In the genomic region with DNA sequence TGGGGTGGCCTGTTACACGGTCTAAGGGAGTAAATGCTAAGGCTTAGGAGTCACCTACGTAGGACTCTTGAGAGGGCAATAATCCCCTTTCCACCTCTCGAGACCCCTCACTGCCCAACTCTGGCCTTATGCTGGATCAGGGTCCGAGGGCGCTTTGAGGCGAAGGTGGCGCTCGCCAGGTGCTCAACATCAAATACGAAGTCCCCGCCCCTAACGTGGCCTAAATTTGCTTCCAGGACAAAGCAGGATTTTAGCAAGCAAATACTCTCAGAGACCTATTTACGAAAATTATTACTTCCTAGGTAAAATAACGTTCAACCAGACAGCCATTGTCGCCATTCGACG, we compare ENCODE assay signal across 8 cellular contexts. TPM values are rescaled to one million over a fixed set of nuclear protein-coding genes. Genes with fewer than 3 reads are reported as not detected.
DNase-seq lines count a peak whose midpoint lies in the region; ATAC-seq and TF ChIP-seq lines count a peak whose summit lies in the region.
"Had no signal": no experiment of that assay in that cellular context is flagged by ENCODE, and none has a peak within 500 bp of the region (broad histone marks: within the 10 kb centered on the region; RNA-seq: fewer than 3 reads in every experiment).

No MANE protein-coding gene starts in this region.

- H3K27ac Mint-ChIP-seq in WTC11, result peak overlapping the region; percentile 92

- peaks cover 18% of the 10 kb centered on the region for H4K20me1 ChIP-seq in hepatocyte (ENCODE audit: insufficient read depth, poor library complexity, severe bottlenecking)

- H3K27me3 Mint-ChIP-seq in WTC11 (ENCODE audit: low read depth), result peaks cover 21% of the 10 kb centered on the region

- no peaks in the 10 kb centered on the region for H3K9me3 ChIP-seq in HEK293 (ENCODE audit: control insufficient read depth, insufficient read depth, low read depth, low read length)
- H3K9me3 ChIP-seq in hepatocyte (ENCODE audit: low read depth), result no peaks in the 10 kb centered on the region
- no peaks in the 10 kb centered on the region for H3K9me3 ChIP-seq in spleen

- TF ChIP-seq CTCF in HEK293 (tag by site-specific recombination; IDR thresholded peaks at IDR 0.05) (no peak; the same call in 1 of the 2 replicates), WTC11 (IDR thresholded peaks at IDR 0.05) (no peak), hepatocyte (IDR thresholded peaks at IDR 0.05; ENCODE audit: poor library complexity) (peak; percentile 11), spleen (IDR thresholded peaks at IDR 0.05 in 8 of 11, conservative IDR thresholded peaks at IDR 0.05 in 3 of 11) (no peak)

- H3K4me3 ChIP-seq in HEK293 (ENCODE audit: low read depth, low read length) (peak overlapping the region; percentile 45), hepatocyte (peak overlapping the region; percentile 46), spleen (peak overlapping the region; percentile 64 to 86 (median 82))

- H3K9me2 ChIP-seq in hepatocyte (replicated peaks; ENCODE audit: insufficient read depth), result no peaks in the 10 kb centered on the region

- peak overlapping the region; percentile 88 for H3K27ac ChIP-seq in HEK293 (ENCODE audit: extremely low read depth, low read depth, low read length)
- H3K27ac ChIP-seq in hepatocyte, result peak overlapping the region; percentile 92
- peak overlapping the region; percentile 97 to 100 (median 98) for H3K27ac ChIP-seq in spleen

- DNase-seq in WTC11 (ENCODE audit: low spot score), result no peak
- no peak for DNase-seq in hepatocyte (ENCODE audit: low spot score)
- no peak for DNase-seq in spleen
- DNase-seq in posterior vena cava (ENCODE audit: low spot score), result no peak

- H2AFZ ChIP-seq in hepatocyte, result peak overlapping the region; percentile 68

- H3K4me3 Mint-ChIP-seq in WTC11, result peak overlapping the region; percentile 97

- 3% methylated on average over 16 of the region's 16 CpGs for whole genome bisulfite sequencing in hepatocyte (ENCODE audit: low lambda C conversion rate, missing lambda C conversion rate)
- 0 to 1% (median 0%) methylated on average over 16 of the region's 16 CpGs for WGBS in spleen, 5 donors

- H3K4me1 ChIP-seq in HEK293 (ENCODE audit: control insufficient read depth, insufficient read depth, low read length) (peaks cover 26% of the 10 kb centered on the region), hepatocyte (ENCODE audit: insufficient read depth) (peaks cover 18% of the 10 kb centered on the region), spleen (peaks cover 21 to 58% (median 48%) of the 10 kb centered on the region in 6 donors)

- POLR2A ChIA-PET in HEK293 (lab: Yijun Ruan, JAX) (interaction anchor here (0.7 to 2.5 kb wide), 20 partner anchors 9 to 465 kb away, joined by 3 to 24 read pairs (median 4); a partner anchor contains a TSS), WTC11 (lab: Charles Lee) (interaction anchor here (0.7 to 2.6 kb wide), 4 partner anchors 10 to 112 kb away, joined by 3 to 20 read pairs (median 4); a partner anchor contains a TSS)

- no peak for ATAC-seq in WTC11
- no peak for ATAC-seq in GM21825 (IDR thresholded peaks at IDR 0.05; ENCODE audit: unreplicated experiment)
- ATAC-seq in HG02610 (IDR thresholded peaks at IDR 0.05; ENCODE audit: unreplicated experiment), result no peak

- TF ChIP-seq POLR2A in spleen (IDR thresholded peaks at IDR 0.05), result no peak

- intact Hi-C loops in spleen (cut with DNase I; ENCODE audit: low total_unique reads), result no loop called here
- intact Hi-C loops in posterior vena cava (cut with DNase I), result no loop called here

- H3K4me2 ChIP-seq in hepatocyte, result peak overlapping the region; percentile 79

- H3K9me3 Mint-ChIP-seq in WTC11, result no peaks in the 10 kb centered on the region

- H3K27me3 ChIP-seq in hepatocyte, result no peaks in the 10 kb centered on the region
- H3K27me3 ChIP-seq in spleen (replicated peaks in 1 of 7), result no peaks in the 10 kb centered on the region

- peaks cover 40% of the 10 kb centered on the region for H3K79me2 ChIP-seq in hepatocyte

- CTCF ChIA-PET in HEK293 (lab: Yijun Ruan, JAX), result interaction anchor here (0.7 to 2.5 kb wide), 5 partner anchors 43 to 404 kb away, joined by 3 to 11 read pairs (median 4); a partner anchor contains a TSS
- CTCF ChIA-PET in WTC11 (lab: Charles Lee), result interaction anchor here (0.6 to 2.8 kb wide), 8 partner anchors 14 to 253 kb away, joined by 3 to 22 read pairs (median 4); no protein-coding TSS in a partner anchor

- H3K36me3 ChIP-seq in HEK293 (ENCODE audit: control insufficient read depth in 2 of 2, insufficient read depth in 1 of 2, low read length in 2 of 2) (no peaks in the 10 kb centered on the region), hepatocyte (replicated peaks; ENCODE audit: insufficient read depth, low read depth) (no peaks in the 10 kb centered on the region), spleen (peaks cover 0 to 9% (median 0%) of the 10 kb centered on the region in 6 donors)

- H3K36me3 Mint-ChIP-seq in WTC11, result no peaks in the 10 kb centered on the region; the same call in 1 of the 2 replicates

- H3K4me1 Mint-ChIP-seq in WTC11, result peaks cover 41% of the 10 kb centered on the region

TF ChIP-seq in HEK293, 187 proteins besides CTCF, POLR2A, EP300 and RAD21 (continues in another document):
- TF ChIP-seq TRIM28 (IDR thresholded peaks at IDR 0.05; ENCODE audit: borderline replicate concordance, low read length) (peak; percentile 20; the same call in 1 of the 2 replicates), ZNF777 (tag by site-specific recombination; IDR thresholded peaks at IDR 0.05; ENCODE audit: borderline replicate concordance) (no peak), KLF9 (tag by site-specific recombination; IDR thresholded peaks at IDR 0.05; ENCODE audit: low read depth) (peak; percentile 24; the same call in 1 of the 2 replicates), KLF8 (tag by site-specific recombination; IDR thresholded peaks at IDR 0.05) (0 out of 2 replicates have a peak, but pooled peaks have one; percentile 8), GLIS2 (tag by site-specific recombination; IDR thresholded peaks at IDR 0.05) (no peak), ZNF223 (tag by site-specific recombination; IDR thresholded peaks at IDR 0.05) (no peak), MEIS1 (CRISPR knock-in tag; IDR thresholded peaks at IDR 0.05; ENCODE audit: borderline replicate concordance) (no peak)
- TF ChIP-seq, protein P1, sequence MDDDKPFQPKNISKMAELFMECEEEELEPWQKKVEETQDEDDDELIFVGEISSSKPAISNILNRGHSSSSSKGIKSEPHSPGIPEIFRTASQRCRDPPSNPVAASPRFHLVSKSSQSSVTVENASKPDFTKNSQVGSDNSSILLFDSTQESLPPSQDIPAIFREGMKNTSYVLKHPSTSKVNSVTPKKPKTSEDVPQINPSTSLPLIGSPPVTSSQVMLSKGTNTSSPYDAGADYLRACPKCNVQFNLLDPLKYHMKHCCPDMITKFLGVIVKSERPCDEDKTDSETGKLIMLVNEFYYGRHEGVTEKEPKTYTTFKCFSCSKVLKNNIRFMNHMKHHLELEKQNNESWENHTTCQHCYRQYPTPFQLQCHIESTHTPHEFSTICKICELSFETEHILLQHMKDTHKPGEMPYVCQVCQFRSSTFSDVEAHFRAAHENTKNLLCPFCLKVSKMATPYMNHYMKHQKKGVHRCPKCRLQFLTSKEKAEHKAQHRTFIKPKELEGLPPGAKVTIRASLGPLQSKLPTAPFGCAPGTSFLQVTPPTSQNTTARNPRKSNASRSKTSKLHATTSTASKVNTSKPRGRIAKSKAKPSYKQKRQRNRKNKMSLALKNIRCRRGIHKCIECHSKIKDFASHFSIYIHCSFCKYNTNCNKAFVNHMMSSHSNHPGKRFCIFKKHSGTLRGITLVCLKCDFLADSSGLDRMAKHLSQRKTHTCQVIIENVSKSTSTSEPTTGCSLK (tag by site-specific recombination; IDR thresholded peaks at IDR 0.05), result no peak

TF ChIP-seq in WTC11, 78 proteins besides CTCF, POLR2A, EP300 and RAD21 (continues in another document):
- TF ChIP-seq ZNF416 (CRISPR knock-in tag; IDR thresholded peaks at IDR 0.05) (no peak), TP53 (CRISPR knock-in tag; IDR thresholded peaks at IDR 0.05) (no peak), PRRX2 (CRISPR knock-in tag; IDR thresholded peaks at IDR 0.05) (0 out of 2 replicates have a peak, but pooled peaks have one; percentile 47), JUN (CRISPR knock-in tag; IDR thresholded peaks at IDR 0.05) (no peak)
- TF ChIP-seq, protein P2, sequence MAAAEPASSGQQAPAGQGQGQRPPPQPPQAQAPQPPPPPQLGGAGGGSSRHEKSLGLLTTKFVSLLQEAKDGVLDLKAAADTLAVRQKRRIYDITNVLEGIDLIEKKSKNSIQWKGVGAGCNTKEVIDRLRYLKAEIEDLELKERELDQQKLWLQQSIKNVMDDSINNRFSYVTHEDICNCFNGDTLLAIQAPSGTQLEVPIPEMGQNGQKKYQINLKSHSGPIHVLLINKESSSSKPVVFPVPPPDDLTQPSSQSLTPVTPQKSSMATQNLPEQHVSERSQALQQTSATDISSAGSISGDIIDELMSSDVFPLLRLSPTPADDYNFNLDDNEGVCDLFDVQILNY (CRISPR knock-in tag; IDR thresholded peaks at IDR 0.05), result peak; percentile 6; the same call in 1 of the 2 replicates
- TF ChIP-seq, protein P3, sequence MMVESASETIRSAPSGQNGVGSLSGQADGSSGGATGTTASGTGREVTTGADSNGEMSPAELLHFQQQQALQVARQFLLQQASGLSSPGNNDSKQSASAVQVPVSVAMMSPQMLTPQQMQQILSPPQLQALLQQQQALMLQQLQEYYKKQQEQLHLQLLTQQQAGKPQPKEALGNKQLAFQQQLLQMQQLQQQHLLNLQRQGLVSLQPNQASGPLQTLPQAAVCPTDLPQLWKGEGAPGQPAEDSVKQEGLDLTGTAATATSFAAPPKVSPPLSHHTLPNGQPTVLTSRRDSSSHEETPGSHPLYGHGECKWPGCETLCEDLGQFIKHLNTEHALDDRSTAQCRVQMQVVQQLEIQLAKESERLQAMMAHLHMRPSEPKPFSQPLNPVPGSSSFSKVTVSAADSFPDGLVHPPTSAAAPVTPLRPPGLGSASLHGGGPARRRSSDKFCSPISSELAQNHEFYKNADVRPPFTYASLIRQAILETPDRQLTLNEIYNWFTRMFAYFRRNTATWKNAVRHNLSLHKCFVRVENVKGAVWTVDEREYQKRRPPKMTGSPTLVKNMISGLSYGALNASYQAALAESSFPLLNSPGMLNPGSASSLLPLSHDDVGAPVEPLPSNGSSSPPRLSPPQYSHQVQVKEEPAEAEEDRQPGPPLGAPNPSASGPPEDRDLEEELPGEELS (CRISPR knock-in tag; IDR thresholded peaks at IDR 0.05), result no peak

RNA-seq across cellular contexts. Expression of a gene that starts 0.4 kb away (rescaled TPM):
- total RNA-seq in WTC11 (2021) (27.7 to 33.0 TPM (median 30.5 TPM) in 3 replicates), hepatocyte (37.2 and 42.3 TPM in 2 replicates), spleen (10 to 100 TPM; 44.6 to 64.3 (median 50.2) TPM), posterior vena cava (10 to 100 TPM; 36.0 to 37.0 TPM)
- polyA plus RNA-seq in hepatocyte (27.2 and 29.3 TPM in 2 replicates), spleen (10 to 100 TPM; 22.6 to 48.0 (median 25.4) TPM)

RNA-seq across cellular contexts. Expression of a gene that starts 50.3 kb away (rescaled TPM):
- total RNA-seq in WTC11 (2021) (0.32 to 0.53 TPM (median 0.35 TPM) in 3 replicates), hepatocyte (2.6 and 3.6 TPM in 2 replicates), spleen (under 1 TPM in 1 of 7 donors, not detected in 6; 0.29 TPM), posterior vena cava (not detected)
- polyA plus RNA-seq in hepatocyte (1.2 and 1.5 TPM in 2 replicates), spleen (under 1 TPM in 1 of 3 donors, not detected in 2; 0.13 TPM)
- total RNA-seq: SK-MEL-5 had no signal

RNA-seq across cellular contexts. Expression of a gene that starts 52.6 kb away (rescaled TPM):
- total RNA-seq in WTC11 (2021) (0.09 to 0.22 TPM (median 0.16 TPM) in 3 replicates), hepatocyte (0.12 and 0.27 TPM in 2 replicates), spleen (1 to 10 TPM in 4 of 7 donors, under 1 TPM in 3; 0.15 to 4.9 (median 1.2) TPM), posterior vena cava (not detected)
- polyA plus RNA-seq in hepatocyte (0.16 and 1.1 TPM in 2 replicates), spleen (under 1 TPM in 1 of 3 donors, not detected in 2; 0.06 TPM)
- total RNA-seq: SK-MEL-5 had no signal
